Comparison of ENCODE assay signal across 1 cellular context in the genomic region with DNA sequence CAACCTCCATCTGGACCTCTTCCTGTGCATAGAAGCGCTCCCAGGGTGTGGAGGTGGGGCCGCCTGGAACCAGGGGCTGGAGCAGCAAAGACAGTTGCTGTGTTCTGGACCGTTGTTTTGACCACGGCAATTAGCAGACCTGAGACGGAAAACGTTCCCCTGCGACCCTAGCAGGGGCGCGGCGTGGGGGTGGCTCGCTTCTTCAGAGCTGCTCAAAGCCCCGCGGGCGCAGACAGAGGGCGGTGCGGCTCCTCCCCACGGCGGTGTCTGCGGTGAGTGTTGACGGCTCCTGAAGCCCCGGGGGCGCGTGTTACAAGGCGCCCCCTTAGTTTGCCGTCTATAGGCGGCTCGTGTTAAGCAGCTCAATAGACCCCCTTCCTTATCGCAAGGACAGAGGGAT.
TF ChIP-seq lines count a peak whose summit lies in the region.

No MANE protein-coding gene starts in this region.

TF ChIP-seq in WTC11, 78 proteins besides CTCF, POLR2A, EP300 and RAD21 (continued from another document):
- TF ChIP-seq, protein P1, sequence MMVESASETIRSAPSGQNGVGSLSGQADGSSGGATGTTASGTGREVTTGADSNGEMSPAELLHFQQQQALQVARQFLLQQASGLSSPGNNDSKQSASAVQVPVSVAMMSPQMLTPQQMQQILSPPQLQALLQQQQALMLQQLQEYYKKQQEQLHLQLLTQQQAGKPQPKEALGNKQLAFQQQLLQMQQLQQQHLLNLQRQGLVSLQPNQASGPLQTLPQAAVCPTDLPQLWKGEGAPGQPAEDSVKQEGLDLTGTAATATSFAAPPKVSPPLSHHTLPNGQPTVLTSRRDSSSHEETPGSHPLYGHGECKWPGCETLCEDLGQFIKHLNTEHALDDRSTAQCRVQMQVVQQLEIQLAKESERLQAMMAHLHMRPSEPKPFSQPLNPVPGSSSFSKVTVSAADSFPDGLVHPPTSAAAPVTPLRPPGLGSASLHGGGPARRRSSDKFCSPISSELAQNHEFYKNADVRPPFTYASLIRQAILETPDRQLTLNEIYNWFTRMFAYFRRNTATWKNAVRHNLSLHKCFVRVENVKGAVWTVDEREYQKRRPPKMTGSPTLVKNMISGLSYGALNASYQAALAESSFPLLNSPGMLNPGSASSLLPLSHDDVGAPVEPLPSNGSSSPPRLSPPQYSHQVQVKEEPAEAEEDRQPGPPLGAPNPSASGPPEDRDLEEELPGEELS (CRISPR knock-in tag; IDR thresholded peaks at IDR 0.05) = no peak
- TF ChIP-seq, protein P2, sequence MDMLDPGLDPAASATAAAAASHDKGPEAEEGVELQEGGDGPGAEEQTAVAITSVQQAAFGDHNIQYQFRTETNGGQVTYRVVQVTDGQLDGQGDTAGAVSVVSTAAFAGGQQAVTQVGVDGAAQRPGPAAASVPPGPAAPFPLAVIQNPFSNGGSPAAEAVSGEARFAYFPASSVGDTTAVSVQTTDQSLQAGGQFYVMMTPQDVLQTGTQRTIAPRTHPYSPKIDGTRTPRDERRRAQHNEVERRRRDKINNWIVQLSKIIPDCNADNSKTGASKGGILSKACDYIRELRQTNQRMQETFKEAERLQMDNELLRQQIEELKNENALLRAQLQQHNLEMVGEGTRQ (CRISPR knock-in tag; IDR thresholded peaks at IDR 0.05) = no peak
- no peak for TF ChIP-seq FOXK1 (CRISPR knock-in tag; IDR thresholded peaks at IDR 0.05)
- TF ChIP-seq ZNF219 (CRISPR knock-in tag; IDR thresholded peaks at IDR 0.05; ENCODE audit: borderline replicate concordance) = no peak
- TF ChIP-seq FOXJ3 (CRISPR knock-in tag; IDR thresholded peaks at IDR 0.05; ENCODE audit: borderline replicate concordance) = no peak
- no peak for TF ChIP-seq CREM (CRISPR knock-in tag; IDR thresholded peaks at IDR 0.05)
- no peak for TF ChIP-seq HMGA2 (CRISPR knock-in tag; IDR thresholded peaks at IDR 0.05)
- no peak for TF ChIP-seq ZNF232 (CRISPR knock-in tag; IDR thresholded peaks at IDR 0.05)
- TF ChIP-seq, protein P3, sequence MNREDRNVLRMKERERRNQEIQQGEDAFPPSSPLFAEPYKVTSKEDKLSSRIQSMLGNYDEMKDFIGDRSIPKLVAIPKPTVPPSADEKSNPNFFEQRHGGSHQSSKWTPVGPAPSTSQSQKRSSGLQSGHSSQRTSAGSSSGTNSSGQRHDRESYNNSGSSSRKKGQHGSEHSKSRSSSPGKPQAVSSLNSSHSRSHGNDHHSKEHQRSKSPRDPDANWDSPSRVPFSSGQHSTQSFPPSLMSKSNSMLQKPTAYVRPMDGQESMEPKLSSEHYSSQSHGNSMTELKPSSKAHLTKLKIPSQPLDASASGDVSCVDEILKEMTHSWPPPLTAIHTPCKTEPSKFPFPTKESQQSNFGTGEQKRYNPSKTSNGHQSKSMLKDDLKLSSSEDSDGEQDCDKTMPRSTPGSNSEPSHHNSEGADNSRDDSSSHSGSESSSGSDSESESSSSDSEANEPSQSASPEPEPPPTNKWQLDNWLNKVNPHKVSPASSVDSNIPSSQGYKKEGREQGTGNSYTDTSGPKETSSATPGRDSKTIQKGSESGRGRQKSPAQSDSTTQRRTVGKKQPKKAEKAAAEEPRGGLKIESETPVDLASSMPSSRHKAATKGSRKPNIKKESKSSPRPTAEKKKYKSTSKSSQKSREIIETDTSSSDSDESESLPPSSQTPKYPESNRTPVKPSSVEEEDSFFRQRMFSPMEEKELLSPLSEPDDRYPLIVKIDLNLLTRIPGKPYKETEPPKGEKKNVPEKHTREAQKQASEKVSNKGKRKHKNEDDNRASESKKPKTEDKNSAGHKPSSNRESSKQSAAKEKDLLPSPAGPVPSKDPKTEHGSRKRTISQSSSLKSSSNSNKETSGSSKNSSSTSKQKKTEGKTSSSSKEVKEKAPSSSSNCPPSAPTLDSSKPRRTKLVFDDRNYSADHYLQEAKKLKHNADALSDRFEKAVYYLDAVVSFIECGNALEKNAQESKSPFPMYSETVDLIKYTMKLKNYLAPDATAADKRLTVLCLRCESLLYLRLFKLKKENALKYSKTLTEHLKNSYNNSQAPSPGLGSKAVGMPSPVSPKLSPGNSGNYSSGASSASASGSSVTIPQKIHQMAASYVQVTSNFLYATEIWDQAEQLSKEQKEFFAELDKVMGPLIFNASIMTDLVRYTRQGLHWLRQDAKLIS (CRISPR knock-in tag; IDR thresholded peaks at IDR 0.05; ENCODE audit: borderline replicate concordance) = no peak
- TF ChIP-seq ZNF317 (CRISPR knock-in tag; IDR thresholded peaks at IDR 0.05; ENCODE audit: borderline replicate concordance, low read depth) = no peak
- TF ChIP-seq, protein P4, sequence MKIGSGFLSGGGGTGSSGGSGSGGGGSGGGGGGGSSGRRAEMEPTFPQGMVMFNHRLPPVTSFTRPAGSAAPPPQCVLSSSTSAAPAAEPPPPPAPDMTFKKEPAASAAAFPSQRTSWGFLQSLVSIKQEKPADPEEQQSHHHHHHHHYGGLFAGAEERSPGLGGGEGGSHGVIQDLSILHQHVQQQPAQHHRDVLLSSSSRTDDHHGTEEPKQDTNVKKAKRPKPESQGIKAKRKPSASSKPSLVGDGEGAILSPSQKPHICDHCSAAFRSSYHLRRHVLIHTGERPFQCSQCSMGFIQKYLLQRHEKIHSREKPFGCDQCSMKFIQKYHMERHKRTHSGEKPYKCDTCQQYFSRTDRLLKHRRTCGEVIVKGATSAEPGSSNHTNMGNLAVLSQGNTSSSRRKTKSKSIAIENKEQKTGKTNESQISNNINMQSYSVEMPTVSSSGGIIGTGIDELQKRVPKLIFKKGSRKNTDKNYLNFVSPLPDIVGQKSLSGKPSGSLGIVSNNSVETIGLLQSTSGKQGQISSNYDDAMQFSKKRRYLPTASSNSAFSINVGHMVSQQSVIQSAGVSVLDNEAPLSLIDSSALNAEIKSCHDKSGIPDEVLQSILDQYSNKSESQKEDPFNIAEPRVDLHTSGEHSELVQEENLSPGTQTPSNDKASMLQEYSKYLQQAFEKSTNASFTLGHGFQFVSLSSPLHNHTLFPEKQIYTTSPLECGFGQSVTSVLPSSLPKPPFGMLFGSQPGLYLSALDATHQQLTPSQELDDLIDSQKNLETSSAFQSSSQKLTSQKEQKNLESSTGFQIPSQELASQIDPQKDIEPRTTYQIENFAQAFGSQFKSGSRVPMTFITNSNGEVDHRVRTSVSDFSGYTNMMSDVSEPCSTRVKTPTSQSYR (CRISPR knock-in tag; IDR thresholded peaks at IDR 0.05) = no peak
